2 cellular contexts compared by ENCODE assay signal in genomic region chr13:40540707-40541044, GRCh38.
TF ChIP-seq lines count a peak whose summit lies in the region.

No MANE protein-coding gene starts in this region.

TF ChIP-seq in HEK293, 187 proteins besides CTCF, POLR2A, EP300 and RAD21 (continued from another document):
- TF ChIP-seq ZSCAN18 (tag by site-specific recombination; IDR thresholded peaks at IDR 0.05) (no peak), SETDB1 (IDR thresholded peaks at IDR 0.05; ENCODE audit: insufficient read length, low read length) (no peak)

TF ChIP-seq in SK-N-SH, 30 proteins besides CTCF, POLR2A, EP300 and RAD21 (continued from another document):
- no peak for TF ChIP-seq RXRA (IDR thresholded peaks at IDR 0.05; ENCODE audit: borderline replicate concordance, low read depth)
- TF ChIP-seq GABPA (IDR thresholded peaks at IDR 0.05; ENCODE audit: low read depth): no peak
TF ChIP-seq in SK-N-SH: peak in this region for 0.
